In genomic region chr7:5420108-5420840, GRCh38 we compare ENCODE assay signal across 8 cellular contexts. TPM values are rescaled to one million over a fixed set of nuclear protein-coding genes. Genes with fewer than 3 reads are reported as not detected.
DNase-seq lines count a peak whose midpoint lies in the region; ATAC-seq and TF ChIP-seq lines count a peak whose summit lies in the region.

No MANE protein-coding gene starts in this region.

- intact Hi-C loops in prostate gland (cut with DNase I) = loop anchor here (5.0 kb wide), 1 partner anchor 63 kb away; no protein-coding TSS in a partner anchor

- H3K4me3 Mint-ChIP-seq in activated T-cell treated with anti-CD3 and anti-CD28 coated beads, Interleukin-2, amount 50 U/mL, for 4 hours = peak overlapping the region; percentile 60

- peaks cover 39% of the 10 kb centered on the region for H3K4me1 Mint-ChIP-seq in activated T-cell treated with anti-CD3 and anti-CD28 coated beads, Interleukin-2, amount 50 U/mL, for 4 hours (ENCODE audit: low read depth)

- H3K4me3 ChIP-seq in cardiac muscle cell (peak overlapping the region; percentile 94), prostate gland (peak overlapping the region; percentile 95 to 98)

- H3K27ac ChIP-seq in cardiac muscle cell = peak overlapping the region; percentile 100
- peak overlapping the region; percentile 99 to 100 for H3K27ac ChIP-seq in prostate gland

- no peaks in the 10 kb centered on the region for H3K36me3 Mint-ChIP-seq in activated T-cell treated with anti-CD3 and anti-CD28 coated beads, Interleukin-2, amount 50 U/mL, for 4 hours (ENCODE audit: insufficient read depth)

- DNase-seq in HT-29 (ENCODE audit: low spot score) (peak; percentile 23), cardiac muscle cell (ENCODE audit: low read depth in 1 of 2, low spot score in 1 of 2) (no peak), prostate gland (ENCODE audit: low spot score) (peak; percentile 22)
- no peak for DNase-seq in activated T-cell treated with anti-CD3 and anti-CD28 coated beads, Interleukin-2, amount 50 U/mL, for 4 hours

- H3K36me3 ChIP-seq in cardiac muscle cell (no peaks in the 10 kb centered on the region), prostate gland (no peaks in the 10 kb centered on the region)

- WGBS in prostate gland = under 1% methylated on average over 68 of the region's 75 CpGs

- peak; percentile 12 to 33 for ATAC-seq in activated T-cell treated with anti-CD3 and anti-CD28 coated beads, Interleukin-2, amount 50 U/mL, for 4 hours
- ATAC-seq in HG03520 (IDR thresholded peaks at IDR 0.05; ENCODE audit: unreplicated experiment) = no peak
- ATAC-seq in GM18861 (IDR thresholded peaks at IDR 0.05; ENCODE audit: unreplicated experiment) = no peak
- ATAC-seq in HG02642 (IDR thresholded peaks at IDR 0.05; ENCODE audit: poor library complexity, unreplicated experiment) = no peak
- ATAC-seq in HG03135 (IDR thresholded peaks at IDR 0.05; ENCODE audit: unreplicated experiment) = no peak

- no peak for TF ChIP-seq CTCF in cardiac muscle cell (IDR thresholded peaks at IDR 0.05; ENCODE audit: low read depth, low read length)
- TF ChIP-seq CTCF in prostate gland (IDR thresholded peaks at IDR 0.05) = no peak

- H3K27me3 ChIP-seq in cardiac muscle cell (no peaks in the 10 kb centered on the region), prostate gland (replicated peaks; ENCODE audit: insufficient read depth) (no peaks in the 10 kb centered on the region)

- H3K4me1 ChIP-seq in cardiac muscle cell (ENCODE audit: low read depth) (peaks cover 21% of the 10 kb centered on the region), prostate gland (replicated peaks) (peaks cover 10% of the 10 kb centered on the region)

- no peaks in the 10 kb centered on the region for H3K9me3 Mint-ChIP-seq in activated T-cell treated with anti-CD3 and anti-CD28 coated beads, Interleukin-2, amount 50 U/mL, for 4 hours

- H3K27me3 Mint-ChIP-seq in activated T-cell treated with anti-CD3 and anti-CD28 coated beads, Interleukin-2, amount 50 U/mL, for 4 hours (ENCODE audit: low read depth) = peaks cover 64% of the 10 kb centered on the region

- TF ChIP-seq POLR2A in prostate gland (IDR thresholded peaks at IDR 0.05) = no peak

- no peaks in the 10 kb centered on the region for H3K9me3 ChIP-seq in cardiac muscle cell (ENCODE audit: low read depth)
- H3K9me3 ChIP-seq in prostate gland = no peaks in the 10 kb centered on the region

RNA-seq across cellular contexts. Expression of gene TNRC18, which starts 3.4 kb away (rescaled TPM):
- 93.2 and 121 TPM in 2 replicates for total RNA-seq in HT-29 (2014; rRNA removed; shearing (Covaris generic))
- total RNA-seq in activated T-cell treated with anti-CD3 and anti-CD28 coated beads, Interleukin-2, amount 50 U/mL, for 4 hours = 10 to 100 TPM; 45.4 to 55.2 (median 48.4) TPM
- total RNA-seq in cardiac muscle cell = 111 and 180 TPM in 2 replicates
- polyA plus RNA-seq in cardiac muscle cell = 15.1 and 19.2 TPM in 2 replicates
- 100 to 1,000 TPM; 138 to 290 TPM for total RNA-seq in prostate gland

Comparison
In these comparisons a context has a peak if more than half of its experiments do, and no peak if none do; other contexts are left out.
1. DNase-seq: peak in HT-29 (single experiment) and prostate gland (single experiment); none in activated T-cell treated with anti-CD3 and anti-CD28 coated beads, Interleukin-2, amount 50 U/mL, for 4 hours (single experiment) and cardiac muscle cell (0 of 2).
2. ATAC-seq: peak in activated T-cell treated with anti-CD3 and anti-CD28 coated beads, Interleukin-2, amount 50 U/mL, for 4 hours (2 of 2); none in HG03520 (single experiment), GM18861 (single experiment), HG02642 (single experiment) and HG03135 (single experiment).